ENCODE assay signal across 28 cellular contexts in the genomic region with DNA sequence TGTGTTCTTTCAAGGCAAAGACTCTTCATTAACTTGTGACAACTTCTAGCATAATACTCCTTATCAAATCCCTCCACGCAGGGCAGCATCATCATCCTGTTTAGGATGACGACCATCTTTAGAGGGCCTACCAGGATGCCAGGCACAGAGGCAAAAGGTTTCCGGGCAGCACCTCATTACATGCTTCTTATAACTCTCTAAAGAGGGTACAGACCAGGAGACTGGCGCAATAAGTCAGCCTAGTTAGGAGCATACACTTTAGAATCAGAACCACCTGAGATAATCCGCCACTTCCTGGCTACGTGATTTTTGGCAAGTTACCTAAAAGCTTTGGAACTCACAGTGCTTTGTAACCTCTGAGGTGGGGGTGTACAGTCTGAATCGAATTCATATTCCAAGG.
"Had no signal": no experiment of that assay in that cellular context is flagged by ENCODE, and none has a peak within 500 bp of the region (broad histone marks: within the 10 kb centered on the region; RNA-seq: fewer than 3 reads in every experiment).

No MANE protein-coding gene starts in this region.

- H3K27me3 ChIP-seq: pancreas, tibial artery, vagina had no signal

- H3K9me3 ChIP-seq: pancreas, prostate gland, suprapubic skin, thoracic aorta, tibial artery, vagina had no signal

- H3K27me3 Mint-ChIP-seq: stimulated activated naive CD8-positive, alpha-beta T cell treated with anti-CD3 and anti-CD28 coated beads, Interleukin-15, Interleukin-2, amounts not matched to agents 100 ng/mL and 50 ng/mL, for 24 hours had no signal

- H3K4me1 Mint-ChIP-seq: naive B cell; natural killer cell; stimulated activated effector memory CD8-positive, alpha-beta T cell treated with anti-CD3 and anti-CD28 coated beads, Interleukin-12 subunit alpha, Interleukin-12 subunit beta, amount 100 ng/mL, for 72 hours had no signal

- H3K36me3 Mint-ChIP-seq: naive B cell; natural killer cell; stimulated activated effector memory CD8-positive, alpha-beta T cell treated with anti-CD3 and anti-CD28 coated beads, Interleukin-12 subunit alpha, Interleukin-12 subunit beta, amount 100 ng/mL, for 72 hours; type B pancreatic cell had no signal

- H3K9me3 Mint-ChIP-seq: natural killer cell; stimulated activated effector memory CD8-positive, alpha-beta T cell treated with anti-CD3 and anti-CD28 coated beads, Interleukin-12 subunit alpha, Interleukin-12 subunit beta, amount 100 ng/mL, for 72 hours; stimulated activated naive CD8-positive, alpha-beta T cell treated with anti-CD3 and anti-CD28 coated beads, Interleukin-15, Interleukin-2, amounts not matched to agents 100 ng/mL and 50 ng/mL, for 24 hours; type B pancreatic cell had no signal

- H3K4me1 ChIP-seq: suprapubic skin, tibial artery, vagina had no signal

- H3K4me3 Mint-ChIP-seq: naive B cell; natural killer cell; stimulated activated effector memory CD8-positive, alpha-beta T cell treated with anti-CD3 and anti-CD28 coated beads, Interleukin-12 subunit alpha, Interleukin-12 subunit beta, amount 100 ng/mL, for 72 hours; stimulated activated naive CD8-positive, alpha-beta T cell treated with anti-CD3 and anti-CD28 coated beads, Interleukin-15, Interleukin-2, amounts not matched to agents 100 ng/mL and 50 ng/mL, for 24 hours; type B pancreatic cell had no signal

- ATAC-seq: left cardiac atrium; natural killer cell; right cardiac atrium; sciatic nerve; stimulated activated effector memory CD8-positive, alpha-beta T cell treated with anti-CD3 and anti-CD28 coated beads, Interleukin-12 subunit alpha, Interleukin-12 subunit beta, amount 100 ng/mL, for 72 hours had no signal

- DNase-seq: hippocampal formation; kidney glomerular epithelial cell; left cardiac atrium; mesendoderm; midbrain; naive B cell; natural killer cell; nucleus accumbens; posterior cingulate gyrus; retina; right cardiac atrium; stimulated activated CD4-positive, alpha-beta T cell treated with anti-CD3 and anti-CD28 coated beads, Interleukin-12 subunit alpha, Interleukin-12 subunit beta, amount 100 ng/mL, for 4 hours; stimulated activated CD4-positive, alpha-beta T cell treated with anti-CD3 and anti-CD28 coated beads, Interleukin-15, amount 100 ng/mL, for 24 hours; stimulated activated CD4-positive, alpha-beta T cell treated with anti-CD3 and anti-CD28 coated beads, Interleukin-2, amount 100 ng/mL, for 24 hours; stimulated activated CD4-positive, alpha-beta T cell treated with anti-CD3 and anti-CD28 coated beads, Interleukin-4, amount 100 ng/mL, for 24 hours; stimulated activated naive CD4-positive, alpha-beta T cell; tibial artery had no signal

- H3K27ac ChIP-seq: pancreas, prostate gland, skin epidermis, suprapubic skin, thoracic aorta, tibial artery, vagina had no signal

- H3K4me3 ChIP-seq: lung, pancreas, prostate gland, skin epidermis, suprapubic skin, thoracic aorta, tibial artery, vagina had no signal

- H3K27ac Mint-ChIP-seq: naive B cell; natural killer cell; stimulated activated effector memory CD8-positive, alpha-beta T cell treated with anti-CD3 and anti-CD28 coated beads, Interleukin-12 subunit alpha, Interleukin-12 subunit beta, amount 100 ng/mL, for 72 hours; stimulated activated naive CD8-positive, alpha-beta T cell treated with anti-CD3 and anti-CD28 coated beads, Interleukin-15, Interleukin-2, amounts not matched to agents 100 ng/mL and 50 ng/mL, for 24 hours; type B pancreatic cell had no signal

- H3K36me3 ChIP-seq: pancreas, prostate gland, suprapubic skin, thoracic aorta, tibial artery, vagina had no signal
